Comparison of ENCODE assay signal across 8 cellular contexts in the genomic region with DNA sequence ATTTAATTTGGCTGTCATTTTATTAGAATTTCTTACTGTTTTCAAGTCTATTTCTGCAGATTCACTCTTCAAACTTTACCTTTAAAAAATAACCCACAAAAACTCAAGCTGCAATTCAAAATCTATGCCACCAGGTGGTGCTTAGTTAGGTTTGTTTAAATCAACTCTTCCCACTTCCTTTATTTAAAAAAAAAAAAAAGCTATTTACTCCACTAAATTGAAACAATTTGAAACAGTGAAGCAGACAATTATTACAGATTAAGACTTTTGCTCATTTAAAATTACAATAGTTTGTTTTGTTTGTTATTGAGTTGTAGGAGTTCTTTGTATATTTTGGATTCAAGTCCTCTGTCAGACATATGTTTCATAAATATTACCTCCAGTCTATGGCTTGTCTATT.
DNase-seq lines count a peak whose midpoint lies in the region; ATAC-seq, FAIRE-seq and TF ChIP-seq lines count a peak whose summit lies in the region.

No MANE protein-coding gene starts in this region.

- H3K4me3 ChIP-seq in lower leg skin (ENCODE audit: low read depth, poor library complexity, severe bottlenecking), result no peak overlapping the region

- no peak for TF ChIP-seq POLR2A in lower leg skin (IDR thresholded peaks at IDR 0.05)

- ATAC-seq in GM21528 (IDR thresholded peaks at IDR 0.05; ENCODE audit: low FRiP score, unreplicated experiment), result no peak
- no peak for ATAC-seq in HG02870 (IDR thresholded peaks at IDR 0.05; ENCODE audit: unreplicated experiment)

- DNase-seq in CD1c-positive myeloid dendritic cell (ENCODE audit: extremely low spot score), result peak; percentile 64
- no peak for DNase-seq in GM19239 (ENCODE audit: insufficient read length, low spot score)
- peak; percentile 19 for DNase-seq in SKM-1 (lab: John Stamatoyannopoulos, UW; ENCODE audit: unreplicated experiment)
- peak; percentile 5 for DNase-seq in germinal center (ENCODE audit: low spot score)
- DNase-seq in lower leg skin (ENCODE audit: low spot score in 2 of 2), result no peak
- DNase-seq in HK-2 (ENCODE audit: unreplicated experiment), result no peak

- TF ChIP-seq CTCF in lower leg skin (IDR thresholded peaks at IDR 0.05), result no peak

- peak; percentile 59 for FAIRE-seq in GM19239 (lab: Jason Lieb, UNC)

- intact Hi-C loops in lower leg skin (cut with DNase I; ENCODE audit: low total_unique reads), result no loop called here

Comparison
In these comparisons a context has a peak if more than half of its experiments do, and no peak if none do; other contexts are left out.
1. DNase-seq: peak in CD1c-positive myeloid dendritic cell (single experiment), SKM-1 (single experiment) and germinal center (single experiment); none in GM19239 (single experiment), lower leg skin (0 of 2) and HK-2 (single experiment).